In genomic region chrX:111123125-111123524, GRCh38 we compare ENCODE assay signal across 13 cellular contexts. TPM values are rescaled to one million over a fixed set of nuclear protein-coding genes. Genes with fewer than 3 reads are reported as not detected.
DNase-seq lines count a peak whose midpoint lies in the region; ATAC-seq, FAIRE-seq and TF ChIP-seq lines count a peak whose summit lies in the region.
"Had no signal": no experiment of that assay in that cellular context is flagged by ENCODE, and none has a peak within 500 bp of the region (broad histone marks: within the 10 kb centered on the region; RNA-seq: fewer than 3 reads in every experiment).

No MANE protein-coding gene starts in this region.

- H3K4me1 ChIP-seq in GM12878 (ENCODE audit: control insufficient read depth, insufficient read depth, low read length): no peaks in the 10 kb centered on the region
- H3K4me1 ChIP-seq: left lung, psoas muscle had no signal

- BruUV-seq in GM12878 (replicated peaks; lab: Mats Ljungman, UMichigan): no TSS peak

- intact Hi-C loops in GM12878 (cut with micrococcal nuclease; ENCODE audit: unreplicated experiment): no loop called here

- no peaks in the 10 kb centered on the region for H4K20me1 ChIP-seq in GM12878 (ENCODE audit: control insufficient read depth, insufficient read depth)

- RAD21 ChIA-PET in GM12878 (lab: Charles Lee; ENCODE audit: unreplicated experiment): no interaction called here

- H2AFZ ChIP-seq in GM12878 (ENCODE audit: control insufficient read depth, low read depth, low read length): peak overlapping the region; percentile 86

- ATAC-seq in GM18517 (IDR thresholded peaks at IDR 0.05; ENCODE audit: unreplicated experiment) (peak; percentile 82), GM21447 (IDR thresholded peaks at IDR 0.05; ENCODE audit: unreplicated experiment) (peak; percentile 78), HG03520 (IDR thresholded peaks at IDR 0.05; ENCODE audit: unreplicated experiment) (peak; percentile 71), GM12878 (peak; percentile 83), GM18868 (IDR thresholded peaks at IDR 0.05; ENCODE audit: unreplicated experiment) (no peak)
- ATAC-seq: left lung, psoas muscle had no signal

- no peaks in the 10 kb centered on the region for H3K79me2 ChIP-seq in GM12878 (ENCODE audit: control insufficient read depth, insufficient read depth, low read length)

- no peak for TF ChIP-seq CTCF in GM12878 (IDR thresholded peaks at IDR 0.05 in 2 of 3, conservative IDR thresholded peaks at IDR 0.05 in 1 of 3; ENCODE audit: control insufficient read depth in 2 of 3, extremely low read depth in 1 of 3, insufficient read depth in 1 of 3, low read depth in 3 of 3, low read length in 3 of 3)

- no peak for TF ChIP-seq RAD21 in GM12878 (IDR thresholded peaks at IDR 0.05; ENCODE audit: insufficient read depth, low read depth, low read length)

- DNase-seq in GM12878 (ENCODE audit: low read depth, low spot score) (no peak), HUDEP-2 (lab: John Stamatoyannopoulos, UW; ENCODE audit: unreplicated experiment in 76 of 76) (no peak), SW 1271 (lab: John Stamatoyannopoulos, UW) (no peak), NCI-H128 (lab: John Stamatoyannopoulos, UW; ENCODE audit: unreplicated experiment) (no peak)
- DNase-seq: foreskin fibroblast, left lung, NCI-H1092 treated with DMSO at 0.1 percent for 48 hours, psoas muscle, T-helper 9 cell had no signal

- H3K4me3 ChIP-seq in GM12878: peak overlapping the region; percentile 53; the same call in 1 of the 2 replicates
- H3K4me3 ChIP-seq: left lung, psoas muscle had no signal

- in situ Hi-C loops in GM12878 (cut with MboI): no loop called here

- POLR2A ChIA-PET in GM12878 (lab: Charles Lee): no interaction called here

- no peak for TF ChIP-seq EP300 in GM12878 (IDR thresholded peaks at IDR 0.05; ENCODE audit: borderline replicate concordance in 1 of 2, control insufficient read depth in 1 of 2, low read depth in 2 of 2, low read length in 2 of 2)

- no peaks in the 10 kb centered on the region for H3K36me3 ChIP-seq in GM12878 (ENCODE audit: control insufficient read depth in 2 of 2, insufficient read depth in 2 of 2, low read length in 1 of 2)
- H3K36me3 ChIP-seq: left lung had no signal

- no peak for TF ChIP-seq POLR2A in GM12878 (IDR thresholded peaks at IDR 0.05; ENCODE audit: low read depth, low read length)

- no peak for FAIRE-seq in GM12878 (lab: Jason Lieb, UNC)

- no peak overlapping the region; the same call in 1 of the 2 replicates for H3K9ac ChIP-seq in GM12878 (ENCODE audit: control insufficient read depth, insufficient read depth, low read length)

- WGBS in GM12878 (ENCODE audit: insufficient coverage, insufficient replicate concordance, low lambda C conversion rate, missing lambda C conversion rate): 0% methylated on average over 6 of the region's 6 CpGs

- 0 out of 2 replicates have a peak overlapping the region, but pooled peaks have one; percentile 33 for H3K27ac ChIP-seq in GM12878 (ENCODE audit: control insufficient read depth, insufficient read depth)
- H3K27ac ChIP-seq: left lung, psoas muscle had no signal

- H3K27me3 ChIP-seq in GM12878 (replicated peaks in 1 of 2; ENCODE audit: control insufficient read depth in 2 of 2, insufficient read depth in 2 of 2, low read length in 1 of 2): no peaks in the 10 kb centered on the region
- H3K27me3 ChIP-seq: left lung had no signal

- peak overlapping the region; percentile 62; the same call in 1 of the 2 replicates for H3K4me2 ChIP-seq in GM12878 (ENCODE audit: control insufficient read depth, insufficient read depth)

- SMC1A ChIA-PET in GM12878 (lab: Charles Lee; ENCODE audit: uncharacterized antibody, unreplicated experiment): interaction anchor here (0.9 kb wide), 1 partner anchor 12 kb away, joined by 3 read pairs; no protein-coding TSS in a partner anchor

- H3K9me3 ChIP-seq in GM12878 (replicated peaks; ENCODE audit: control insufficient read depth, insufficient read depth, low read length): no peaks in the 10 kb centered on the region
- H3K9me3 ChIP-seq: left lung, psoas muscle had no signal

- CTCF ChIA-PET in GM12878 (lab: Yijun Ruan, JAX): no interaction called here

TF ChIP-seq in GM12878, 131 proteins besides CTCF, POLR2A, EP300 and RAD21:
- TF ChIP-seq RUNX3 (IDR thresholded peaks at IDR 0.05; ENCODE audit: low read length) (0 out of 2 replicates have a peak, but pooled peaks have one; percentile 11), CREB1 (IDR thresholded peaks at IDR 0.05; ENCODE audit: low read depth) (0 out of 2 replicates have a peak, but pooled peaks have one; percentile 29), CEBPB (IDR thresholded peaks at IDR 0.05; ENCODE audit: borderline replicate concordance in 1 of 2, low read depth in 2 of 2, low read length in 2 of 2) (no peak), NFIC (IDR thresholded peaks at IDR 0.05; ENCODE audit: low read depth, low read length) (0 out of 2 replicates have a peak, but pooled peaks have one; percentile 23), PAX5 (IDR thresholded peaks at IDR 0.05; ENCODE audit: borderline replicate concordance, low read depth, low read length) (no peak)
TF ChIP-seq in GM12878: peak in this region for 3.

RNA-seq across cellular contexts. Expression of gene PAK3, which starts 27.1 kb away (rescaled TPM):
- 0.98 and 1.9 TPM in 2 replicates for total RNA-seq in GM12878 (2013; cell fraction: nucleolus; rRNA removed)
- under 0.01 TPM in 1 of 2 replicates, not detected in the other for total RNA-seq in GM12878 (2014; rRNA removed)
- 0.04 and 0.05 TPM in 2 replicates for total RNA-seq in GM12878 (2014; rRNA removed; fragmentation: Illumina TruSeq; extraction: Trizol)
- total RNA-seq in GM12878 (2021): 0.10 and 0.29 TPM in 2 replicates
- polyA plus RNA-seq in GM12878 (2011; ENCODE audit: low read depth): not detected
- polyA plus RNA-seq in GM12878 (2011; rRNA removed): 0.04 TPM in 1 of 2 replicates, not detected in the other
- under 0.01 and 0.01 TPM in 2 replicates for polyA plus RNA-seq in GM12878 (2011; cell fraction: cytosol; rRNA removed)
- 0.04 TPM in 1 of 2 replicates, not detected in the other for polyA plus RNA-seq in GM12878 (2011; cell fraction: nucleus; rRNA removed)
- polyA plus RNA-seq in GM12878 (2012): not detected in 2 replicates
- polyA plus RNA-seq in GM12878 (2014; fragmentation: Illumina TruSeq; extraction: Trizol): 0.03 TPM in 1 of 2 replicates, not detected in the other
- under 1 TPM in 1 of 2 experiments, not detected in 1; 0.02 TPM for polyA plus RNA-seq in GM12878 (2014; fragmentation: Nextera tagmentation; extraction: Ambion mirVana)
- polyA plus RNA-seq in GM12878 (2014; rRNA removed): 0.01 TPM in 1 of 2 replicates, not detected in the other
- not detected for polyA plus RNA-seq in GM12878 (2016; fragmentation: Nextera tagmentation; extraction: Ambion mirVana)
- polyA minus RNA-seq in GM12878 (2011; rRNA and poly(A)+ RNA removed): not detected in 2 replicates
- not detected in 2 replicates for polyA minus RNA-seq in GM12878 (2011; cell fraction: cytosol; rRNA and poly(A)+ RNA removed)
- not detected in 2 replicates for polyA minus RNA-seq in GM12878 (2011; cell fraction: nucleus; rRNA and poly(A)+ RNA removed)
